ENCODE assay signal across 28 cellular contexts in genomic region chr6:49524541-49524940, GRCh38. TPM values are rescaled to one million over a fixed set of nuclear protein-coding genes. Genes with fewer than 3 reads are reported as not detected.
"Had no signal": no experiment of that assay in that cellular context is flagged by ENCODE, and none has a peak within 500 bp of the region (broad histone marks: within the 10 kb centered on the region; RNA-seq: fewer than 3 reads in every experiment).

No MANE protein-coding gene starts in this region.

- H3K36me3 ChIP-seq: MG63, Peyer's patch, SJCRH30, WERI-Rb-1 had no signal

- DNase-seq: activated CD4-positive, alpha-beta memory T cell treated with anti-CD3 and anti-CD28 coated beads, Interleukin-2, amount 10 ng/mL, durations not matched to agents 7 days and 5 days; activated CD4-positive, alpha-beta T cell treated with anti-CD3 and anti-CD28 coated beads for 36 hours; activated CD4-positive, alpha-beta T cell treated with anti-CD3 and anti-CD28 coated beads, Interleukin-2, amount 50 U/mL, for 1 hour; activated gamma-delta T cell; activated naive CD4-positive, alpha-beta T cell treated with anti-CD3 and anti-CD28 coated beads for 36 hours; activated T-cell treated with anti-CD3 and anti-CD28 coated beads for 4 hours; activated T-cell treated with anti-CD3 and anti-CD28 coated beads, Interleukin-2, amount 50 U/mL, for 48 hours; cerebellar nuclear complex; KG1; MG63; MV-4-11; NCI-H1092 treated with DMSO at 0.1 percent for 48 hours; NCI-H1436 treated with DMSO at 0.1 percent for 48 hours; NCI-H2029 treated with DMSO at 0.1 percent for 48 hours; NCI-H446; NCI-H524; NCI-H82; Peyer's patch; Right ventricle myocardium superior; SJCRH30; SK-N-SH; T-helper 1 cell; WERI-Rb-1 had no signal

- H3K4me3 ChIP-seq: MG63, Peyer's patch, SJCRH30 had no signal

- H3K9me3 ChIP-seq: MG63, Peyer's patch, SJCRH30, SK-N-SH had no signal

- ATAC-seq: activated CD4-positive, alpha-beta T cell treated with anti-CD3 and anti-CD28 coated beads for 36 hours; activated T-helper 17 cell treated with anti-CD3 and anti-CD28 coated beads, Interleukin-2, amount 50 U/mL, for 72 hours had no signal

- H3K27ac ChIP-seq: Peyer's patch, RWPE1, SJCRH30, WERI-Rb-1 had no signal

- H3K4me1 ChIP-seq: Peyer's patch, SJCRH30 had no signal

- H3K27me3 ChIP-seq: MG63, Peyer's patch, SJCRH30 had no signal

- H3K4me2 ChIP-seq: SK-N-SH had no signal

RNA-seq across cellular contexts. Expression of gene GLYATL3, which starts 24.8 kb away (rescaled TPM):
- total RNA-seq: activated CD4-positive, alpha-beta memory T cell treated with anti-CD3 and anti-CD28 coated beads, Interleukin-2, amount 10 ng/mL, durations not matched to agents 7 days and 5 days; activated CD4-positive, alpha-beta T cell treated with anti-CD3 and anti-CD28 coated beads for 36 hours; activated CD8-positive, alpha-beta memory T cell treated with anti-CD3 and anti-CD28 coated beads for 36 hours; activated naive CD4-positive, alpha-beta T cell treated with anti-CD3 and anti-CD28 coated beads for 36 hours; activated T-helper 17 cell treated with anti-CD3 and anti-CD28 coated beads, Interleukin-2, amount 50 U/mL, for 72 hours; cardiac septum; Peyer's patch; Right ventricle myocardium superior; SJCRH30; T-helper 2 cell treated with Interferon-gamma antibody and Interleukin-4, amounts not matched to agents 100 ng/mL and 5 ng/mL, for 36 hours had no signal

RNA-seq across cellular contexts. Expression of gene C6orf141, which starts 25.9 kb away (rescaled TPM):
- total RNA-seq: activated CD8-positive, alpha-beta memory T cell treated with anti-CD3 and anti-CD28 coated beads for 36 hours; activated T-helper 17 cell treated with anti-CD3 and anti-CD28 coated beads, Interleukin-2, amount 50 U/mL, for 72 hours; Right ventricle myocardium superior; SJCRH30 had no signal
